7 cellular contexts compared by ENCODE assay signal in the genomic region with DNA sequence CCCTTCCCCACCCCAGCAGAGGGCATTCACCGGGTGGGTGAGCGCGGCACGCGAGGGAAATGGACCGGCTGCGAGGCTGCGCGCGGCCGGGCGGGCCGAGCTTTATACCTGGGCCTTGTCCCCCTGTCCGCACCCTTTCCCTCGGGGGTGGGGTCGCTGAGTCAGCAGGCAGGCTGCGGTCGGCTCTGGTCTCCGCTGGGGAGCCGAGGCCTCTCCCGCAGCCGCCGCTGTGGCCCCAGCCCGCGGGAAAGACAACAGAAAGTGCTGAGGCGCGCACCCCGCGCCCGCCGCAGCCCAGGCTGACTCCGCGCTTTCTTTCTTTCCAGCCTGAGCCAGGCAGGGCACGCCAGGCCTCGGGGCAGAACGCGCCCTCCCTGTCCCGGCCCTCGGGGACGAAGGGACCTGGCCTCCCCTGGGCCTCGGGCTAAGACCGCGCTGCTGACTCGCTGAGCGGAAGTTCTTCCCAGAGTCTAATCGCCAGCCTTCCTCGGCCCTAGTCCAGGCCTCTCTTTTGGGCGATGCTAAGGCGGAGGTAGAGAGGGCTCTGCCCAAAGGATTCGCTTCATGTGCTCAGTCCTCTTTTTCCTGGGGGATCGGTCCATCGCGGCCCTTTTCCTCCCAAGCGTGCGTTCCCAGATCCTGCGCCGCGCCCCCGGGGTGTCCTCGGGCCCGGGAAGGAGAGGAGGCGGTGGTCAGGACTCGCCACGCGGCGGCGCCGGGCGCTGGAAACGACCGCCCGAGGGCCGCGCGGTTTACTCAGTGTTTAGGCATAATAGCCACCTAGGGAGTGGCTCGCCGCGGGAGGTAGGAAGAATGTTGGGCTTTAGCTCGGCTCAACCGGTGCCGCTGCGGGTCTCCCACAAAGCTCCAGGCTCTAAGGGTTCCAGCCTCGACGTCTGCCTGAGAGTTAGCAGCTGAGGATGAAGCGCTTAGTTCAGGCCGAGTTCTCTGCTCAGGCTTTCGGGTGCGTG.
DNase-seq lines count a peak whose midpoint lies in the region; TF ChIP-seq lines count a peak whose summit lies in the region.

Gene CRYBA2 (minus strand): TSS at position 78 of the 971 bp plus-strand sequence. CDS start 246 bp downstream, outside the sequence.

- TF ChIP-seq CTCF in GM13977 (IDR thresholded peaks at IDR 0.05; ENCODE audit: extremely low read depth, insufficient read depth, missing control alignments) = no peak

- in situ Hi-C loops in GM13977 (cut with MboI; ENCODE audit: low pct_unique_long_range_greater_than_20kb, low sequenced_read_pairs, unreplicated experiment) = no loop called here

- no peak within 1 kb of the TSS for H3K27ac ChIP-seq in skin epidermis

- peak; percentile 40 for DNase-seq in GM13977 (ENCODE audit: low spot score)
- DNase-seq in NCI-H774 (lab: John Stamatoyannopoulos, UW) = peak; percentile 27
- peak; percentile 2 for DNase-seq in fibroblast of peridontal ligament (ENCODE audit: extremely low read depth)
- DNase-seq in effector CD8-positive, alpha-beta T cell (lab: John Stamatoyannopoulos, UW) = no peak
- no peak for DNase-seq in iPS-NIHi7 (ENCODE audit: extremely low spot score)
- no peak for DNase-seq in NCI-H128 (lab: John Stamatoyannopoulos, UW; ENCODE audit: unreplicated experiment)

- H3K4me3 ChIP-seq in skin epidermis = peak within 1 kb of the TSS; percentile 2 to 35 (median 20)

Comparison
In these comparisons a context has a peak if more than half of its experiments do, and no peak if none do; other contexts are left out.
1. DNase-seq: peak in GM13977 (single experiment), NCI-H774 (single experiment) and fibroblast of peridontal ligament (single experiment); none in effector CD8-positive, alpha-beta T cell (single experiment), iPS-NIHi7 (single experiment) and NCI-H128 (single experiment).